ENCODE assay signal across 16 cellular contexts in genomic region chr11:69352181-69352580, GRCh38. TPM values are rescaled to one million over a fixed set of nuclear protein-coding genes. Genes with fewer than 3 reads are reported as not detected.
DNase-seq lines count a peak whose midpoint lies in the region; ATAC-seq, FAIRE-seq and TF ChIP-seq lines count a peak whose summit lies in the region.
"Had no signal": no experiment of that assay in that cellular context is flagged by ENCODE, and none has a peak within 500 bp of the region (broad histone marks: within the 10 kb centered on the region; RNA-seq: fewer than 3 reads in every experiment).

No MANE protein-coding gene starts in this region.

- H2AFZ ChIP-seq in HCT116 (ENCODE audit: low read depth, low read length, poor library complexity, severe bottlenecking) (no peak overlapping the region), mesenchymal stem cell (ENCODE audit: low read depth, low read length) (no peak overlapping the region)

- H3K4ac ChIP-seq in mesenchymal stem cell (ENCODE audit: low read depth in 1 of 2, low read length in 2 of 2) = peak overlapping the region; percentile 20 to 80

- DNase-seq in A549 (ENCODE audit: low read depth in 1 of 2, low spot score in 1 of 2) (no peak), HCT116 (ENCODE audit: low read depth, low spot score) (no peak), brain microvascular endothelial cell (peak; percentile 9), mesenchymal stem cell (no peak), mesenteric fat pad (ENCODE audit: low spot score) (no peak)
- DNase-seq: AML-193, H9, NCI-H1930, nephron progenitor cell, substantia nigra had no signal

- H2AK5ac ChIP-seq in mesenchymal stem cell (ENCODE audit: low read length, severe bottlenecking) = peak overlapping the region; percentile 87

- H3K4me1 ChIP-seq in A549 (peaks cover 58% of the 10 kb centered on the region), HCT116 (ENCODE audit: control insufficient read depth in 1 of 2, insufficient read depth in 2 of 2, low read length in 2 of 2) (peaks cover 37 to 77% of the 10 kb centered on the region in 2 experiments), mesenchymal stem cell (ENCODE audit: control insufficient read depth, insufficient read depth, low read depth, low read length) (peaks cover 36% of the 10 kb centered on the region)
- H3K4me1 ChIP-seq: gastroesophageal sphincter, lower lobe of right lung had no signal

- H3K36me3 ChIP-seq in HCT116 (ENCODE audit: control insufficient read depth in 1 of 2, insufficient read depth in 2 of 2, low read length in 2 of 2) = peaks cover 0 to 6% of the 10 kb centered on the region in 2 experiments; a peak in 1 of 4 replicates
- H3K36me3 ChIP-seq in brain microvascular endothelial cell (replicated peaks) = no peaks in the 10 kb centered on the region
- peaks cover 0 to 3% of the 10 kb centered on the region in 2 experiments for H3K36me3 ChIP-seq in mesenchymal stem cell (ENCODE audit: control insufficient read depth in 1 of 2, insufficient read depth in 2 of 2, low read depth in 1 of 2, low read length in 2 of 2)
- H3K36me3 ChIP-seq: gastroesophageal sphincter, lower lobe of right lung had no signal

- no peaks in the 10 kb centered on the region for H3K9me2 ChIP-seq in HCT116 (ENCODE audit: insufficient read depth)

- peak overlapping the region; percentile 43 to 77 for H3K27ac ChIP-seq in A549
- peak overlapping the region; percentile 58 for H3K27ac ChIP-seq in HCT116 (ENCODE audit: low read depth, low read length)
- H3K27ac ChIP-seq in brain microvascular endothelial cell = peak overlapping the region; percentile 72
- peak overlapping the region; percentile 53 for H3K27ac ChIP-seq in mesenchymal stem cell (ENCODE audit: low read length, poor library complexity, severe bottlenecking)
- H3K27ac ChIP-seq: gastroesophageal sphincter, lower lobe of right lung had no signal

- H4K8ac ChIP-seq in mesenchymal stem cell (ENCODE audit: low read length) = peak overlapping the region; percentile 82

- H3K27me3 ChIP-seq in HCT116 (ENCODE audit: insufficient read depth, low read length) (no peaks in the 10 kb centered on the region), brain microvascular endothelial cell (replicated peaks) (no peaks in the 10 kb centered on the region), mesenchymal stem cell (ENCODE audit: control insufficient read depth in 1 of 2, insufficient read depth in 1 of 2, low read length in 2 of 2) (no peaks in the 10 kb centered on the region)

- H3K79me2 ChIP-seq in HCT116 (ENCODE audit: insufficient read depth, low read length) = peaks cover 88% of the 10 kb centered on the region

- peak overlapping the region; percentile 9 for H2BK15ac ChIP-seq in mesenchymal stem cell (ENCODE audit: low read depth, poor library complexity, severe bottlenecking)

- H2BK12ac ChIP-seq in mesenchymal stem cell (ENCODE audit: low read length in 2 of 2) = peak overlapping the region; percentile 82 to 97

- H4K91ac ChIP-seq in mesenchymal stem cell (ENCODE audit: low read length) = peak overlapping the region; percentile 87

- H3K4me2 ChIP-seq in A549 (peak overlapping the region; percentile 46), HCT116 (ENCODE audit: low read length) (peak overlapping the region; percentile 76), mesenchymal stem cell (ENCODE audit: low read length, poor library complexity, severe bottlenecking) (no peak overlapping the region)

- H2BK120ac ChIP-seq in mesenchymal stem cell (ENCODE audit: low read depth, low read length) = peak overlapping the region; percentile 61

- TF ChIP-seq RAD21 in A549 (conservative IDR thresholded peaks at IDR 0.05 in 1 of 2, IDR thresholded peaks at IDR 0.05 in 1 of 2) (no peak), HCT116 (IDR thresholded peaks at IDR 0.05; ENCODE audit: low read depth) (no peak)

- H3K14ac ChIP-seq in mesenchymal stem cell (ENCODE audit: low read length in 2 of 2) = no peak overlapping the region

- peak overlapping the region; percentile 67 to 86 for H3K18ac ChIP-seq in mesenchymal stem cell (ENCODE audit: low read depth in 1 of 2, low read length in 2 of 2)

- no peak for TF ChIP-seq POLR2A in A549 (IDR thresholded peaks at IDR 0.05; ENCODE audit: low read length)
- no peak for TF ChIP-seq POLR2A in HCT116 (IDR thresholded peaks at IDR 0.05; ENCODE audit: borderline replicate concordance, extremely low read depth, insufficient read depth, insufficient read length)

- H4K20me1 ChIP-seq in HCT116 (ENCODE audit: insufficient read depth) = no peaks in the 10 kb centered on the region; the same call in 1 of the 2 replicates

- CTCF ChIA-PET in A549 (lab: Yijun Ruan, JAX) (interaction anchor here (0.7 to 1.7 kb wide), 3 partner anchors 220 to 292 kb away, joined by 3 to 4 read pairs (median 3); no protein-coding TSS in a partner anchor), HCT116 (lab: Charles Lee) (no interaction called here)

- 78% methylated on average over 2 of the region's 2 CpGs for WGBS in A549 (ENCODE audit: missing lambda C conversion rate)
- 61% methylated on average over 2 of the region's 2 CpGs for WGBS in mesenchymal stem cell

- TF ChIP-seq EP300 in A549 (IDR thresholded peaks at IDR 0.05) = no peak

- TF ChIP-seq CTCF in A549 (IDR thresholded peaks at IDR 0.05) (no peak), HCT116 (IDR thresholded peaks at IDR 0.05 in 2 of 3, conservative IDR thresholded peaks at IDR 0.05 in 1 of 3; ENCODE audit: borderline replicate concordance in 1 of 3, insufficient read depth in 1 of 3, low read depth in 2 of 3, low read length in 2 of 3) (no peak), brain microvascular endothelial cell (IDR thresholded peaks at IDR 0.05; ENCODE audit: low read depth, low read length, missing control alignments) (no peak)

- no peak overlapping the region for H3K4me3 ChIP-seq in A549
- peak overlapping the region in 1 of 2 experiments; percentile 40; a peak in 2 of 4 replicates for H3K4me3 ChIP-seq in HCT116 (replicated peaks in 1 of 2; ENCODE audit: low read depth in 1 of 2, low read length in 2 of 2)
- no peak overlapping the region for H3K4me3 ChIP-seq in brain microvascular endothelial cell (ENCODE audit: low read depth, low read length)
- H3K4me3 ChIP-seq in mesenchymal stem cell (ENCODE audit: insufficient read depth in 1 of 2, low read depth in 1 of 2, low read length in 2 of 2) = peak overlapping the region in 1 of 2 experiments; percentile 7
- H3K4me3 ChIP-seq: gastroesophageal sphincter, lower lobe of right lung had no signal

- intact Hi-C loops in HCT116 (cut with micrococcal nuclease) = no loop called here

- POLR2A ChIA-PET in A549 (lab: Yijun Ruan, JAX) = interaction anchor here (1.0 to 1.3 kb wide), 2 partner anchors 55 to 287 kb away, joined by 3 to 4 read pairs; no protein-coding TSS in a partner anchor
- POLR2A ChIA-PET in HCT116 (lab: Charles Lee) = no interaction called here

- no peaks in the 10 kb centered on the region for H3K79me1 ChIP-seq in mesenchymal stem cell (replicated peaks; ENCODE audit: low read length, poor library complexity, severe bottlenecking)

- BruUV-seq in HCT116 (replicated peaks; lab: Mats Ljungman, UMichigan) = no TSS peak

- H3K9me3 ChIP-seq in A549 (no peaks in the 10 kb centered on the region), HCT116 (ENCODE audit: control insufficient read depth in 1 of 2, insufficient read depth in 1 of 2, low read depth in 1 of 2, low read length in 2 of 2) (peaks cover 0 to 6% of the 10 kb centered on the region in 2 experiments; a peak in 2 of 4 replicates), mesenchymal stem cell (ENCODE audit: control insufficient read depth, low read length) (peaks cover 7% of the 10 kb centered on the region)
- H3K9me3 ChIP-seq: gastroesophageal sphincter, lower lobe of right lung had no signal

- no peak for FAIRE-seq in A549 (lab: Jason Lieb, UNC)

- RAD21 ChIA-PET in HCT116 (lab: Charles Lee; ENCODE audit: low non-redundant PET in 1 of 2, low total read pairs in 2 of 2, uncharacterized antibody in 2 of 2, unreplicated experiment in 2 of 2) = no interaction called here

- ATAC-seq in A549 = peak in 1 of 2 experiments; percentile 12; a peak in 2 of 6 replicates
- ATAC-seq in HCT116 = peak; percentile 41
- no peak for ATAC-seq in HG03354 (IDR thresholded peaks at IDR 0.05; ENCODE audit: poor library complexity, severe bottlenecking, unreplicated experiment)
- ATAC-seq in HG03095 (IDR thresholded peaks at IDR 0.05; ENCODE audit: unreplicated experiment) = no peak
- no peak for ATAC-seq in HG03378 (IDR thresholded peaks at IDR 0.05; ENCODE audit: unreplicated experiment)
- ATAC-seq: gastroesophageal sphincter, lower lobe of right lung had no signal

- H3K9ac ChIP-seq in HCT116 (ENCODE audit: low read length) (peak overlapping the region; percentile 51), mesenchymal stem cell (ENCODE audit: low read length) (peak overlapping the region; percentile 69)

- in situ Hi-C loops in brain microvascular endothelial cell (cut with HindIII; ENCODE audit: low pct_ligation_motif_present, low sequenced_read_pairs) = no loop called here

- H3K23ac ChIP-seq in mesenchymal stem cell (ENCODE audit: low read length in 2 of 2) = no peak overlapping the region

- no peak overlapping the region for H2BK5ac ChIP-seq in mesenchymal stem cell (ENCODE audit: low read depth, low read length, poor library complexity, severe bottlenecking)

TF ChIP-seq in HCT116, 20 proteins besides CTCF, POLR2A, EP300 and RAD21:
- TF ChIP-seq EZH2 (IDR thresholded peaks at IDR 0.05) = no peak
- TF ChIP-seq SP1 (IDR thresholded peaks at IDR 0.05; ENCODE audit: low read depth) = no peak
- no peak for TF ChIP-seq EZH2phosphoT487 (IDR thresholded peaks at IDR 0.05; ENCODE audit: borderline replicate concordance)
- TF ChIP-seq CEBPB (IDR thresholded peaks at IDR 0.05; ENCODE audit: low read depth) = no peak
- no peak for TF ChIP-seq CBX3 (IDR thresholded peaks at IDR 0.05; ENCODE audit: low read depth)
- no peak for TF ChIP-seq ZFX (IDR thresholded peaks at IDR 0.05)
- no peak for TF ChIP-seq ELF1 (IDR thresholded peaks at IDR 0.05; ENCODE audit: borderline replicate concordance, low read depth)

RNA-seq across cellular contexts. Expression of gene MYEOV, which starts 58.2 kb away (rescaled TPM):
- polyA plus RNA-seq in A549 (2011; rRNA removed) = 102 and 111 TPM in 2 replicates
- polyA plus RNA-seq in A549 (2012; cell fraction: cytosol; rRNA removed) = 109 and 120 TPM in 2 replicates
- 106 and 116 TPM in 2 replicates for polyA plus RNA-seq in A549 (2012; cell fraction: nucleus; rRNA removed)
- 82.2 to 113 TPM (median 92.3 TPM) in 3 replicates for polyA plus RNA-seq in A549 (2017; fragmentation: RNase III; extraction: RNeasy Plus Mini Kit Qiagen cat#74134 plus additional on column Dnase treatment)
- polyA minus RNA-seq in A549 (2011; rRNA and poly(A)+ RNA removed) = 164 and 190 TPM in 2 replicates
- total RNA-seq in HCT116 (2021; ENCODE audit: unreplicated experiment) = 135 TPM
- 123 and 126 TPM in 2 replicates for polyA plus RNA-seq in HCT116 (2012)
- polyA plus RNA-seq in mesenchymal stem cell (2013, experiment 1 of 2) = 2.5 TPM
- 4.8 TPM for polyA plus RNA-seq in mesenchymal stem cell (2013, experiment 2 of 2)
- total RNA-seq in mesenteric fat pad = 31.4 TPM
- total RNA-seq: cardiac septum, gastroesophageal sphincter had no signal
